Comparison of ENCODE assay signal across 27 cellular contexts in the genomic region with DNA sequence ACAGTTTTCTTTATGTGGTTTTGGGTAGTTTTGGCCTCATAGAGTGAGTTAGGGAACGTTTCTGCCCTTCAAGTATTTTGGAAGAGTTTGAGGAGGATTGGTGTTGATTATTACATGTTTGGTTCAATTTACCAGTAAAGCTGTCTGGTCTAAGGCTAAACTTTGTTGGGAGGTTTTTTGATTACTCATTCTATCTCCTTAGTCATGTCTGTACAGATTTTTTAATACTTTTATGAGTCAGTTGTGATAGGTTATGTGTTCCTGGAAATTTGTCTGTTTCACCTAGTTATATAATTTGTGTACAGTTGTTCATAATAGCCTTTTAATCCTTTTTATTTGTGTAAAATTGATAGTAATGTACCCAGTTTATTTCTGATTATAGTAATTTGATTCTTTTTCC. TPM values are rescaled to one million over a fixed set of nuclear protein-coding genes. Genes with fewer than 3 reads are reported as not detected.
"Had no signal": no experiment of that assay in that cellular context is flagged by ENCODE, and none has a peak within 500 bp of the region (broad histone marks: within the 10 kb centered on the region; RNA-seq: fewer than 3 reads in every experiment).

No MANE protein-coding gene starts in this region.

- H3K4me2 ChIP-seq: smooth muscle cell had no signal

- H3K27me3 ChIP-seq: body of pancreas, esophagus muscularis mucosa, sigmoid colon had no signal

- DNase-seq: activated B cell treated with CpG ODN at 0.5 μM for 24 hours; activated CD4-positive, alpha-beta memory T cell treated with anti-CD3 and anti-CD28 coated beads for 36 hours; activated CD4-positive, alpha-beta T cell treated with anti-CD3 and anti-CD28 coated beads for 48 hours; activated gamma-delta T cell; activated naive CD4-positive, alpha-beta T cell treated with anti-CD3 and anti-CD28 coated beads, Interleukin-2, amount 50 U/mL, for 16 hours; activated naive CD8-positive, alpha-beta T cell treated with anti-CD3 and anti-CD28 coated beads, Interleukin-2, amount 50 U/mL, for 24 hours; activated T-cell treated with anti-CD3 and anti-CD28 coated beads, Interleukin-2, amount 50 U/mL, for 72 hours; anterior cingulate cortex; body of pancreas; caudate nucleus; effector CD8-positive, alpha-beta T cell; heart right ventricle; kidney; naive thymus-derived CD4-positive, alpha-beta T cell; retina; sigmoid colon; stimulated activated CD4-positive, alpha-beta T cell treated with anti-CD3 and anti-CD28 coated beads, Interleukin-15, amount 100 ng/mL, for 24 hours; stimulated activated naive B cell treated with anti-CD40 and anti-IgM and Interleukin-4, amounts not matched to agents 10 μg/mL and 1 μg/mL and 100 μg/mL, for 72 hours; T-helper 17 cell; transverse colon had no signal

- H3K4me3 ChIP-seq: body of pancreas, esophagus muscularis mucosa, heart right ventricle, lung, sigmoid colon, smooth muscle cell, transverse colon had no signal

- H3K4me1 ChIP-seq: body of pancreas, esophagus muscularis mucosa, heart right ventricle, sigmoid colon, transverse colon had no signal

- H3K36me3 ChIP-seq: esophagus muscularis mucosa, heart right ventricle, sigmoid colon, transverse colon had no signal

- H3K27ac ChIP-seq: body of pancreas, esophagus muscularis mucosa, heart right ventricle, sigmoid colon, transverse colon had no signal

- H3K9me3 ChIP-seq: body of pancreas had no signal

- ATAC-seq: activated naive CD8-positive, alpha-beta T cell treated with anti-CD3 and anti-CD28 coated beads, Interleukin-2, amount 50 U/mL, for 24 hours; body of pancreas; heart right ventricle; left lobe of liver; naive thymus-derived CD4-positive, alpha-beta T cell; stimulated activated naive B cell treated with anti-CD40 and anti-IgM and Interleukin-4, amounts not matched to agents 10 μg/mL and 1 μg/mL and 100 μg/mL, for 72 hours; T-helper 17 cell had no signal

RNA-seq across cellular contexts. Expression of gene RNF17, which starts 20.4 kb away (rescaled TPM):
- total RNA-seq: activated B cell treated with CpG ODN at 0.5 μM for 24 hours; activated CD4-positive, alpha-beta memory T cell treated with anti-CD3 and anti-CD28 coated beads for 36 hours; esophagus muscularis mucosa; kidney; osteocyte; progenitor cell of endocrine pancreas; smooth muscle cell; temporal lobe; transverse colon had no signal
- polyA plus RNA-seq: smooth muscle cell had no signal
